19 cellular contexts compared by ENCODE assay signal in genomic region chr7:127413326-127413725, GRCh38. TPM values are rescaled to one million over a fixed set of nuclear protein-coding genes. Genes with fewer than 3 reads are reported as not detected.
DNase-seq lines count a peak whose midpoint lies in the region; ATAC-seq and TF ChIP-seq lines count a peak whose summit lies in the region.
"Had no signal": no experiment of that assay in that cellular context is flagged by ENCODE, and none has a peak within 500 bp of the region (broad histone marks: within the 10 kb centered on the region; RNA-seq: fewer than 3 reads in every experiment).

No MANE protein-coding gene starts in this region.

- H3K4me1 Mint-ChIP-seq in CD8-positive, alpha-beta T cell (ENCODE audit: low read depth) = peaks cover 69% of the 10 kb centered on the region

- CTCF ChIA-PET in CD8-positive, alpha-beta T cell (lab: Charles Lee) = interaction anchor here (1.2 to 1.7 kb wide), 2 partner anchors 34 to 64 kb away, joined by 3 to 5 read pairs; no protein-coding TSS in a partner anchor
- CTCF ChIA-PET in OCI-LY7 (lab: Charles Lee; ENCODE audit: unreplicated experiment) = no interaction called here

- DNase-seq in SIG-M5 treated with dmso at 0.1 percent for 504 hours (lab: John Stamatoyannopoulos, UW; ENCODE audit: unreplicated experiment) (peak; percentile 27), SIG-M5 (lab: John Stamatoyannopoulos, UW) (no peak), OCI-LY7 (ENCODE audit: low spot score) (no peak), germinal center (ENCODE audit: low spot score) (peak; percentile 10)
- no peak for DNase-seq in CD8-positive, alpha-beta T cell
- DNase-seq: gastrocnemius medialis, HFFc6, NCI-H2081, NCI-H510A treated with DMSO at 0.1 percent for 48 hours, nucleus accumbens, retina, upper lobe of left lung had no signal

- ATAC-seq in CD8-positive, alpha-beta T cell = no peak
- ATAC-seq in HG03095 (IDR thresholded peaks at IDR 0.05; ENCODE audit: unreplicated experiment) (no peak), HG03175 (IDR thresholded peaks at IDR 0.05; ENCODE audit: unreplicated experiment) (no peak), HG03521 (IDR thresholded peaks at IDR 0.05; ENCODE audit: unreplicated experiment) (no peak)
- ATAC-seq: gastrocnemius medialis had no signal

- H3K27ac Mint-ChIP-seq in CD8-positive, alpha-beta T cell = peak overlapping the region; percentile 97
- H3K27ac Mint-ChIP-seq: brain; dendritic cell treated with granulocyte-macrophage colony-stimulating factor and Interleukin-4, amounts not matched to agents 40 ng/mL and 50 ng/mL, for 4 days; HFFc6 had no signal

- no peaks in the 10 kb centered on the region for H3K9me2 ChIP-seq in OCI-LY7 (ENCODE audit: insufficient read depth, low read length)

- H3K27ac ChIP-seq in CD8-positive, alpha-beta T cell (ENCODE audit: low read depth, low read length) = peak overlapping the region; percentile 26
- H3K27ac ChIP-seq in OCI-LY7 (ENCODE audit: low read depth, low read length, poor library complexity, severe bottlenecking) = no peak overlapping the region
- H3K27ac ChIP-seq: gastrocnemius medialis, SK-N-MC, upper lobe of left lung had no signal

- H4K20me1 ChIP-seq in OCI-LY7 (ENCODE audit: insufficient read depth, low read length) = no peaks in the 10 kb centered on the region

- H3K4me1 ChIP-seq in CD8-positive, alpha-beta T cell (ENCODE audit: insufficient read depth, low read length) = peaks cover 61% of the 10 kb centered on the region
- peaks cover 37% of the 10 kb centered on the region for H3K4me1 ChIP-seq in OCI-LY7 (ENCODE audit: insufficient read depth, low read length, poor library complexity, severe bottlenecking)
- H3K4me1 ChIP-seq: gastrocnemius medialis had no signal

- no peaks in the 10 kb centered on the region for H3K36me3 Mint-ChIP-seq in CD8-positive, alpha-beta T cell
- H3K36me3 Mint-ChIP-seq: brain had no signal

- H3K27me3 Mint-ChIP-seq in CD8-positive, alpha-beta T cell (ENCODE audit: low read depth) = no peaks in the 10 kb centered on the region
- H3K27me3 Mint-ChIP-seq: stimulated activated naive CD8-positive, alpha-beta T cell treated with anti-CD3 and anti-CD28 coated beads, Interleukin-15, amount 100 ng/mL, for 72 hours had no signal

- intact Hi-C loops in CD8-positive, alpha-beta T cell (cut with DNase I, micrococcal nuclease) = loop anchor here in 1 of 2 experiments (1.0 to 5.0 kb wide), 2 partner anchors 10 to 34 kb away; no protein-coding TSS in a partner anchor
- intact Hi-C loops in OCI-LY7 (cut with micrococcal nuclease; ENCODE audit: unreplicated experiment) = no loop called here

- no peaks in the 10 kb centered on the region for H3K79me2 ChIP-seq in OCI-LY7 (ENCODE audit: insufficient read depth, low read depth, low read length)

- peak overlapping the region; percentile 71 for H3K4me3 Mint-ChIP-seq in CD8-positive, alpha-beta T cell
- H3K4me3 Mint-ChIP-seq: brain; dendritic cell treated with granulocyte-macrophage colony-stimulating factor and Interleukin-4, amounts not matched to agents 40 ng/mL and 50 ng/mL, for 4 days; HFFc6 had no signal

- no peak for TF ChIP-seq CTCF in CD8-positive, alpha-beta T cell (IDR thresholded peaks at IDR 0.05)
- TF ChIP-seq CTCF in OCI-LY7 (conservative IDR thresholded peaks at IDR 0.05; ENCODE audit: low read length) = no peak

- no TSS peak for BruUV-seq in OCI-LY7 (replicated peaks; lab: Mats Ljungman, UMichigan)

- H3K4me3 ChIP-seq in CD8-positive, alpha-beta T cell (ENCODE audit: low read depth, low read length) = peak overlapping the region; percentile 12
- no peak overlapping the region for H3K4me3 ChIP-seq in OCI-LY7 (ENCODE audit: low read depth, low read length, poor library complexity, severe bottlenecking)
- H3K4me3 ChIP-seq: gastrocnemius medialis, SK-N-MC, upper lobe of left lung had no signal

- no peaks in the 10 kb centered on the region for H3K9me3 ChIP-seq in CD8-positive, alpha-beta T cell (ENCODE audit: low read length)
- H3K9me3 ChIP-seq in OCI-LY7 (ENCODE audit: low read length) = no peaks in the 10 kb centered on the region
- H3K9me3 ChIP-seq: gastrocnemius medialis, upper lobe of left lung had no signal

- H3K36me3 ChIP-seq in CD8-positive, alpha-beta T cell (ENCODE audit: insufficient read depth, low read length) = no peaks in the 10 kb centered on the region
- H3K36me3 ChIP-seq in OCI-LY7 (ENCODE audit: insufficient read depth, low read length) = no peaks in the 10 kb centered on the region
- H3K36me3 ChIP-seq: gastrocnemius medialis, upper lobe of left lung had no signal

- H3K4me2 ChIP-seq in OCI-LY7 (ENCODE audit: low read length) = peak overlapping the region; percentile 33; the same call in 1 of the 2 replicates

- H3K27me3 ChIP-seq in CD8-positive, alpha-beta T cell (ENCODE audit: insufficient read depth, low read length) = no peaks in the 10 kb centered on the region
- H3K27me3 ChIP-seq: gastrocnemius medialis, upper lobe of left lung had no signal

- H2AFZ ChIP-seq in OCI-LY7 (ENCODE audit: low read length) = peak overlapping the region; percentile 58

- H3K9me3 Mint-ChIP-seq in CD8-positive, alpha-beta T cell = no peaks in the 10 kb centered on the region
- H3K9me3 Mint-ChIP-seq: brain; dendritic cell treated with granulocyte-macrophage colony-stimulating factor and Interleukin-4, amounts not matched to agents 40 ng/mL and 50 ng/mL, for 4 days; HFFc6 had no signal

- POLR2A ChIA-PET in CD8-positive, alpha-beta T cell (lab: Charles Lee) = interaction anchor here (2.5 kb wide), 1 partner anchor 21 kb away, joined by 29 read pairs; the partner anchor contains the start of gene ZNF800
- POLR2A ChIA-PET in OCI-LY7 (lab: Charles Lee) = no interaction called here

RNA-seq across cellular contexts. Expression of gene ZNF800, which starts 20.8 kb away (rescaled TPM):
- total RNA-seq in CD8-positive, alpha-beta T cell = 10 to 100 TPM; 80.7 to 82.5 TPM
- total RNA-seq in OCI-LY7 (2014; rRNA removed; shearing (Covaris generic)) = 23.8 and 23.9 TPM in 2 replicates
- total RNA-seq in OCI-LY7 (2022) = 42.2 and 44.0 TPM in 2 replicates

Comparison
In these comparisons a context has a peak if more than half of its experiments do, and no peak if none do; other contexts are left out.
1. DNase-seq: peak in SIG-M5 treated with dmso at 0.1 percent for 504 hours (single experiment) and germinal center (single experiment); none in SIG-M5 (single experiment), CD8-positive, alpha-beta T cell (0 of 7) and OCI-LY7 (single experiment).